9 cellular contexts compared by ENCODE assay signal in genomic region chr10:48897438-48897790, GRCh38. TPM values are rescaled to one million over a fixed set of nuclear protein-coding genes. Genes with fewer than 3 reads are reported as not detected.
"Had no signal": no experiment of that assay in that cellular context is flagged by ENCODE, and none has a peak within 500 bp of the region (broad histone marks: within the 10 kb centered on the region; RNA-seq: fewer than 3 reads in every experiment).

No MANE protein-coding gene starts in this region.

- H3K4me3 ChIP-seq: GM23248, HAP-1 had no signal

- H3K36me3 ChIP-seq: HAP-1 had no signal

- H3K4me3 Mint-ChIP-seq: HFFc6, IgD-negative memory B cell had no signal

- H3K9me3 Mint-ChIP-seq: HFFc6, IgD-negative memory B cell had no signal

- H3K27ac ChIP-seq: GM23248, HL-60 had no signal

- ATAC-seq: HCT116, HepG2 had no signal

- H3K9ac ChIP-seq: GM23248 had no signal

- H3K4me1 ChIP-seq: HAP-1 had no signal

- H3K27ac Mint-ChIP-seq: HFFc6 had no signal

- H3K9me3 ChIP-seq: HAP-1 had no signal

- H3K27me3 Mint-ChIP-seq: IgD-negative memory B cell had no signal

- DNase-seq: GOT3, H7 had no signal

- H2AFZ ChIP-seq: GM23248 had no signal

RNA-seq across cellular contexts. Expression of gene LRRC18, which starts 42.2 kb away (rescaled TPM):
- total RNA-seq: GM23248, H7, HepG2, HFFc6 had no signal
- polyA plus RNA-seq: GM23248, HepG2 had no signal
